7 cellular contexts compared by ENCODE assay signal in genomic region chr21:34722684-34723300, GRCh38. TPM values are rescaled to one million over a fixed set of nuclear protein-coding genes. Genes with fewer than 3 reads are reported as not detected.
A peak's percentile ranks its signal among the peaks of the same experiment; 100 is the strongest.
DNase-seq lines count a peak whose midpoint lies in the region; ATAC-seq, FAIRE-seq and TF ChIP-seq lines count a peak whose summit lies in the region.

No MANE protein-coding gene starts in this region.

- TF ChIP-seq EP300 in H1 (IDR thresholded peaks at IDR 0.05; ENCODE audit: borderline replicate concordance in 1 of 2, low read depth in 2 of 2, low read length in 2 of 2): no peak

- H3K4ac ChIP-seq in H1 (replicated peaks; ENCODE audit: insufficient read length, low read depth, low read length): no peak overlapping the region

- no peak overlapping the region for H3K9ac ChIP-seq in H1 (replicated peaks in 1 of 4; ENCODE audit: extremely low read depth in 1 of 4, low read depth in 3 of 4, low read length in 3 of 4)
- no peak overlapping the region for H3K9ac ChIP-seq in smooth muscle cell (ENCODE audit: low read depth)

- H3K4me1 ChIP-seq in H1 (replicated peaks in 1 of 4; ENCODE audit: control insufficient read depth in 3 of 4, insufficient read depth in 4 of 4, low read length in 3 of 4) (no peaks in the 10 kb centered on the region), smooth muscle cell (ENCODE audit: low read depth) (no peaks in the 10 kb centered on the region), aorta (ENCODE audit: control insufficient read depth in 1 of 2, insufficient read depth in 2 of 2, low read length in 2 of 2) (no peaks in the 10 kb centered on the region)

- H3K79me2 ChIP-seq in H1 (ENCODE audit: control insufficient read depth in 1 of 2, insufficient read depth in 2 of 2, low read length in 2 of 2) (no peaks in the 10 kb centered on the region), smooth muscle cell (ENCODE audit: low read depth) (no peaks in the 10 kb centered on the region)

- TF ChIP-seq POLR2A in H1 (IDR thresholded peaks at IDR 0.05; ENCODE audit: control extremely low read depth in 1 of 2, low read depth in 2 of 2, low read length in 2 of 2): no peak

- H3K4me3 ChIP-seq in H1 (ENCODE audit: extremely low read depth in 1 of 4, insufficient read depth in 2 of 4, low read depth in 3 of 4, low read length in 4 of 4) (no peak overlapping the region), smooth muscle cell (no peak overlapping the region), aorta (ENCODE audit: low read length in 2 of 2) (no peak overlapping the region)

- DNase-seq in GM13977 (ENCODE audit: low spot score) (peak; percentile 39), RWPE1 (ENCODE audit: low spot score) (no peak), H1 (ENCODE audit: low read depth in 1 of 2, low spot score in 2 of 2) (peak in 1 of 2 experiments; percentile 78), smooth muscle cell (lab: John Stamatoyannopoulos, UW; ENCODE audit: unreplicated experiment) (no peak), aorta (no peak), NCI-H2227 (lab: John Stamatoyannopoulos, UW; ENCODE audit: unreplicated experiment) (no peak), T1000 (lab: John Stamatoyannopoulos, UW) (no peak)

- H3K18ac ChIP-seq in H1 (ENCODE audit: extremely low read depth, low read length): no peak overlapping the region; the same call in 1 of the 2 replicates

- H4K91ac ChIP-seq in H1 (replicated peaks; ENCODE audit: insufficient read length, low read length): no peak overlapping the region

- H3K27me3 ChIP-seq in H1 (replicated peaks in 1 of 4; ENCODE audit: control insufficient read depth in 3 of 4, extremely low read depth in 1 of 4, insufficient read depth in 3 of 4, low read length in 3 of 4) (no peaks in the 10 kb centered on the region), smooth muscle cell (ENCODE audit: low read depth) (no peaks in the 10 kb centered on the region), aorta (ENCODE audit: control insufficient read depth in 1 of 2, insufficient read depth in 2 of 2, low read length in 1 of 2) (no peaks in the 10 kb centered on the region)

- H3K27ac ChIP-seq in RWPE1 (no peak overlapping the region), H1 (ENCODE audit: low read depth, low read length) (no peak overlapping the region), smooth muscle cell (ENCODE audit: low read depth) (no peak overlapping the region), aorta (ENCODE audit: low read depth in 1 of 2, low read length in 2 of 2) (no peak overlapping the region)

- H4K20me1 ChIP-seq in H1 (replicated peaks in 1 of 2; ENCODE audit: control insufficient read depth in 1 of 2, insufficient read depth in 2 of 2, low read length in 2 of 2) (no peaks in the 10 kb centered on the region), smooth muscle cell (ENCODE audit: low read depth) (no peaks in the 10 kb centered on the region)

- no peak overlapping the region for H3K56ac ChIP-seq in H1 (replicated peaks; ENCODE audit: insufficient read length, low read depth, low read length)

- POLR2A ChIA-PET in RWPE1 (lab: Yijun Ruan, JAX; ENCODE audit: low non-redundant PET): no interaction called here
- POLR2A ChIA-PET in H1 (lab: Charles Lee; ENCODE audit: partially characterized antibody): no interaction called here

- H3K23ac ChIP-seq in H1 (ENCODE audit: insufficient read length): no peak overlapping the region

- H2AK5ac ChIP-seq in H1 (ENCODE audit: low read depth, low read length): no peak overlapping the region

- peak; percentile 74 for FAIRE-seq in H1 (lab: Jason Lieb, UNC)

- 69% methylated on average over 6 of the region's 7 CpGs; no CpG with 5 or more reads in 1 of the 2 experiments for WGBS in H1 (ENCODE audit: extremely low coverage in 1 of 2, insufficient coverage in 1 of 2, insufficient read length in 1 of 2, insufficient replicate concordance in 2 of 2, low coverage in 1 of 2, low lambda C conversion rate in 2 of 2, missing lambda C conversion rate in 1 of 2), 2 experiments
- WGBS in smooth muscle cell (ENCODE audit: low lambda C conversion rate): 65% methylated on average over 7 of the region's 7 CpGs
- 78 to 84% methylated on average over 7 of the region's 7 CpGs for WGBS in aorta, 2 donors

- CTCF ChIA-PET in RWPE1 (lab: Yijun Ruan, JAX) (interaction anchor here (0.6 to 1.0 kb wide), 3 partner anchors 20 to 221 kb away, joined by 3 to 4 read pairs (median 3); no protein-coding TSS in a partner anchor), H1 (lab: Charles Lee; ENCODE audit: partially characterized antibody) (interaction anchor here (0.6 to 3.6 kb wide), 36 partner anchors 8 to 1305 kb away, joined by 3 to 54 read pairs (median 4); no protein-coding TSS in a partner anchor)

- TF ChIP-seq CTCF in GM13977 (IDR thresholded peaks at IDR 0.05; ENCODE audit: extremely low read depth, insufficient read depth, missing control alignments): peak; percentile 76
- peak; percentile 50 for TF ChIP-seq CTCF in RWPE1 (conservative IDR thresholded peaks at IDR 0.05; ENCODE audit: low read depth)
- peak; percentile 66 to 93 (median 91) for TF ChIP-seq CTCF in H1 (IDR thresholded peaks at IDR 0.05; ENCODE audit: control extremely low read depth in 1 of 3, insufficient read depth in 1 of 3, low read depth in 1 of 3, low read length in 3 of 3)
- peak; percentile 40 for TF ChIP-seq CTCF in smooth muscle cell (IDR thresholded peaks at IDR 0.05; ENCODE audit: borderline replicate concordance, insufficient read depth, poor library complexity, severe bottlenecking)

- H3K79me1 ChIP-seq in H1 (ENCODE audit: low read depth, low read length): no peaks in the 10 kb centered on the region

- H4K5ac ChIP-seq in H1 (ENCODE audit: insufficient read length, low read depth, low read length): no peak overlapping the region

- H3K9me3 ChIP-seq in H1 (ENCODE audit: insufficient read depth in 2 of 2, low read depth in 1 of 2, low read length in 1 of 2) (no peaks in the 10 kb centered on the region), smooth muscle cell (replicated peaks; ENCODE audit: low read depth) (no peaks in the 10 kb centered on the region), aorta (ENCODE audit: control insufficient read depth, low read length) (no peaks in the 10 kb centered on the region)

- 0 out of 2 replicates have a peak overlapping the region, but pooled peaks have one; percentile 60 for H2BK12ac ChIP-seq in H1 (ENCODE audit: low read depth, low read length)

- no peak overlapping the region for H3K14ac ChIP-seq in H1 (ENCODE audit: insufficient read length)

- TF ChIP-seq RAD21 in H1 (IDR thresholded peaks at IDR 0.05 in 1 of 2, conservative IDR thresholded peaks at IDR 0.05 in 1 of 2; ENCODE audit: low read depth in 2 of 2, low read length in 2 of 2): peak; percentile 61 to 70

- H3K4me2 ChIP-seq in H1 (ENCODE audit: insufficient read depth in 1 of 2, low read depth in 2 of 2, low read length in 2 of 2): no peak overlapping the region
- no peak overlapping the region for H3K4me2 ChIP-seq in smooth muscle cell

- no peak overlapping the region; the same call in 1 of the 2 replicates for H2BK20ac ChIP-seq in H1 (ENCODE audit: low read length)

- no peaks in the 10 kb centered on the region for H3K23me2 ChIP-seq in H1 (ENCODE audit: low read depth, low read length)

- no peak overlapping the region for H2AFZ ChIP-seq in H1 (ENCODE audit: low read length)
- no peak overlapping the region for H2AFZ ChIP-seq in smooth muscle cell (ENCODE audit: low read depth)

- H3K36me3 ChIP-seq in H1 (ENCODE audit: control insufficient read depth in 2 of 4, insufficient read depth in 4 of 4, low read length in 3 of 4) (no peaks in the 10 kb centered on the region), smooth muscle cell (ENCODE audit: low read depth) (no peaks in the 10 kb centered on the region), aorta (ENCODE audit: control insufficient read depth in 1 of 2, insufficient read depth in 2 of 2, low read length in 1 of 2) (no peaks in the 10 kb centered on the region)

- no peak for ATAC-seq in aorta (ENCODE audit: low FRiP score)

- H2BK120ac ChIP-seq in H1 (replicated peaks; ENCODE audit: low read depth, low read length): no peak overlapping the region

- H4K8ac ChIP-seq in H1 (ENCODE audit: extremely low read depth, insufficient read depth, low read length): no peak overlapping the region

- H2BK15ac ChIP-seq in H1 (ENCODE audit: low read length): no peak overlapping the region

- intact Hi-C loops in aorta (cut with DNase I): no loop called here

- H3F3A ChIP-seq in smooth muscle cell (ENCODE audit: low read depth): no peaks in the 10 kb centered on the region

- H2BK5ac ChIP-seq in H1 (ENCODE audit: low read depth, low read length): no peak overlapping the region; the same call in 1 of the 2 replicates

- in situ Hi-C loops in GM13977 (cut with MboI; ENCODE audit: low pct_unique_long_range_greater_than_20kb, low sequenced_read_pairs, unreplicated experiment): no loop called here

TF ChIP-seq in H1, 55 proteins besides CTCF, POLR2A, EP300 and RAD21:
- TF ChIP-seq SIN3A (conservative IDR thresholded peaks at IDR 0.05 in 1 of 2, IDR thresholded peaks at IDR 0.05 in 1 of 2; ENCODE audit: low read depth in 1 of 2, low read length in 2 of 2): 0 out of 4 replicates have a peak, but pooled peaks of 1 of the 2 experiments have one; percentile 21
- TF ChIP-seq JUND (IDR thresholded peaks at IDR 0.05; ENCODE audit: low read length): no peak

RNA-seq across cellular contexts. Expression of gene CLIC6, which starts 54.0 kb away (rescaled TPM):
- 1.3 and 1.6 TPM in 2 replicates for total RNA-seq in H1 (2021; fragmentation: NEBNext Ultra II Directional; extraction: Animal tissue kit (Norgen Biotek cat#: 25700))
- polyA plus RNA-seq in H1 (2011; rRNA removed) (0.30 and 0.42 TPM in 2 replicates), smooth muscle cell (0.31 TPM in 1 of 2 replicates, not detected in the other), aorta (1 to 10 TPM; 1.4 to 2.3 TPM)
- 0.37 TPM for polyA plus RNA-seq in H1 (2011; cell fraction: cytosol; rRNA removed)
- 0.21 TPM for polyA plus RNA-seq in H1 (2011; cell fraction: nucleus; rRNA removed)
- 1.5 to 2.1 TPM (median 1.9 TPM) in 4 replicates for polyA plus RNA-seq in H1 (2012, experiment 1 of 2)
- polyA plus RNA-seq in H1 (2012, experiment 2 of 2): 0.68 TPM
- polyA plus RNA-seq in H1 (2013, experiment 1 of 2): 0.91 TPM
- 1.0 TPM for polyA plus RNA-seq in H1 (2013, experiment 2 of 2)
- polyA minus RNA-seq in H1 (2011; rRNA and poly(A)+ RNA removed): 0.19 and 0.29 TPM in 2 replicates
- polyA minus RNA-seq in H1 (2011; cell fraction: cytosol; rRNA and poly(A)+ RNA removed): 0.37 TPM
- polyA minus RNA-seq in H1 (2011; cell fraction: nucleus; rRNA and poly(A)+ RNA removed): 0.20 TPM
- total RNA-seq in smooth muscle cell (0.09 and 0.22 TPM in 2 replicates), aorta (1 to 10 TPM; 3.0 to 7.7 TPM)

Comparison
In these comparisons a context has a peak if more than half of its experiments do, and no peak if none do; other contexts are left out.
1. CTCF ChIP-seq: peak in every context shown above with its lines; median percentile 91 in H1; 76 in GM13977; 50 in RWPE1; 40 in smooth muscle cell.